Comparison of ENCODE assay signal across 1 cellular context in the genomic region with DNA sequence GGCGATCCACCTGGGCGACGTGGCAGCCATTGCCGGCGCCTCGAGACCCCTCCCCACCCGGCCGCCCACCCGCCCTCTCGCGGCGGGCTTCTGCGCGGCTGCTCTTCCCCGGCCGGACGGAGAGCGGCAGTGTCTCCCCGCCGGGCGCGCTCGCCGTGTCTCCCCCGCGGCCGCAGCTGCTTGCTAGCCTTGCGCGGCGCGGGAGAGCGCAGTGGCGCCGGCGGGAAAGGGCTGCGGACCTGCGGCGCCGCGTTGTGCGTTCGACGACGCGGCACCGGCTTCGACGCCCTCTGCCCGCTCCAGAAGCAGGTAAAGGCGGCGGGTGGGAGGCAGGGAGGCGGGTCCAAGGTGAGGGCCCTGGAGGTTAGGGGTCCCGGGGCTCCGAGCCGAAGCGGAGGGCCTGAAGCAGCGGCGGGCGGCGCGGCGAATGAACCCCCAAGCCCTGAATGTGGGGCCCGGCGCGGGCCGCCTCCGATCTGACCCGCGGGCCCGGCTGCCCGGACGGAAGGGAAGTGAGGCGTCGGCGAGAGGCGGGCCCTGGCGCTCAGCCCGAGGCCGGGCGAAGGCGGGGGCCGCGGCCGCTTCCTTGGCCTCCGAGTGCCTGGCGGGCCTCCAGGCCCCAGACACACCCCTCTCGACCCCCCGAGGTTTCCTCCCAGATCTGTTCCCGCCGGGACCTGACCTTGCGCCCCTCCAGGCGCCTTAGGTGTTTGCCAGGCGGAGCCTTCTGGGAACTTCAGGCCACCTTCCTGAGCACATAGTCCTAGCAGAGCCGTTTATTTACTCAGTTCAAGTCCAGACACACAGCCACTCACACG.
TF ChIP-seq lines count a peak whose summit lies in the region.

N4BP2 (plus strand) TSS at position 129 of the 818 bp plus-strand sequence. CDS start 40,491 bp downstream, outside the sequence.

TF ChIP-seq in GM12878, 131 proteins besides CTCF, POLR2A, EP300 and RAD21 (continued from another document and continues in another):
- TF ChIP-seq, protein P1, sequence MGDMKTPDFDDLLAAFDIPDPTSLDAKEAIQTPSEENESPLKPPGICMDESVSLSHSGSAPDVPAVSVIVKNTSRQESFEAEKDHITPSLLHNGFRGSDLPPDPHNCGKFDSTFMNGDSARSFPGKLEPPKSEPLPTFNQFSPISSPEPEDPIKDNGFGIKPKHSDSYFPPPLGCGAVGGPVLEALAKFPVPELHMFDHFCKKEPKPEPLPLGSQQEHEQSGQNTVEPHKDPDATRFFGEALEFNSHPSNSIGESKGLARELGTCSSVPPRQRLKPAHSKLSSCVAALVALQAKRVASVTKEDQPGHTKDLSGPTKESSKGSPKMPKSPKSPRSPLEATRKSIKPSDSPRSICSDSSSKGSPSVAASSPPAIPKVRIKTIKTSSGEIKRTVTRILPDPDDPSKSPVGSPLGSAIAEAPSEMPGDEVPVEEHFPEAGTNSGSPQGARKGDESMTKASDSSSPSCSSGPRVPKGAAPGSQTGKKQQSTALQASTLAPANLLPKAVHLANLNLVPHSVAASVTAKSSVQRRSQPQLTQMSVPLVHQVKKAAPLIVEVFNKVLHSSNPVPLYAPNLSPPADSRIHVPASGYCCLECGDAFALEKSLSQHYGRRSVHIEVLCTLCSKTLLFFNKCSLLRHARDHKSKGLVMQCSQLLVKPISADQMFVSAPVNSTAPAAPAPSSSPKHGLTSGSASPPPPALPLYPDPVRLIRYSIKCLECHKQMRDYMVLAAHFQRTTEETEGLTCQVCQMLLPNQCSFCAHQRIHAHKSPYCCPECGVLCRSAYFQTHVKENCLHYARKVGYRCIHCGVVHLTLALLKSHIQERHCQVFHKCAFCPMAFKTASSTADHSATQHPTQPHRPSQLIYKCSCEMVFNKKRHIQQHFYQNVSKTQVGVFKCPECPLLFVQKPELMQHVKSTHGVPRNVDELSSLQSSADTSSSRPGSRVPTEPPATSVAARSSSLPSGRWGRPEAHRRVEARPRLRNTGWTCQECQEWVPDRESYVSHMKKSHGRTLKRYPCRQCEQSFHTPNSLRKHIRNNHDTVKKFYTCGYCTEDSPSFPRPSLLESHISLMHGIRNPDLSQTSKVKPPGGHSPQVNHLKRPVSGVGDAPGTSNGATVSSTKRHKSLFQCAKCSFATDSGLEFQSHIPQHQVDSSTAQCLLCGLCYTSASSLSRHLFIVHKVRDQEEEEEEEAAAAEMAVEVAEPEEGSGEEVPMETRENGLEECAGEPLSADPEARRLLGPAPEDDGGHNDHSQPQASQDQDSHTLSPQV (IDR thresholded peaks at IDR 0.05), result peak; percentile 82
- TF ChIP-seq TBL1XR1 (IDR thresholded peaks at IDR 0.05; ENCODE audit: low read depth, low read length), result no peak
- TF ChIP-seq ZNF384 (IDR thresholded peaks at IDR 0.05; ENCODE audit: borderline replicate concordance, low read depth, low read length), result no peak
- peak; percentile 89 for TF ChIP-seq IKZF1 (conservative IDR thresholded peaks at IDR 0.05)
- TF ChIP-seq NR2F1 (conservative IDR thresholded peaks at IDR 0.05), result peak; percentile 73
- TF ChIP-seq GATAD2B (conservative IDR thresholded peaks at IDR 0.05; ENCODE audit: low read depth), result peak; percentile 90
- no peak for TF ChIP-seq NRF1 (conservative IDR thresholded peaks at IDR 0.05; ENCODE audit: low read depth, low read length)
- no peak for TF ChIP-seq CHD1 (IDR thresholded peaks at IDR 0.05; ENCODE audit: low read depth, low read length)
- no peak for TF ChIP-seq YBX1 (IDR thresholded peaks at IDR 0.05)
- TF ChIP-seq ZNF24 (IDR thresholded peaks at IDR 0.05), result peak; percentile 63; the same call in 1 of the 2 replicates
- TF ChIP-seq DPF2 (IDR thresholded peaks at IDR 0.05), result peak; percentile 91; the same call in 1 of the 2 replicates
- TF ChIP-seq CREM (IDR thresholded peaks at IDR 0.05; ENCODE audit: low read depth), result no peak
- peak; percentile 98; the same call in 1 of the 2 replicates for TF ChIP-seq RB1 (IDR thresholded peaks at IDR 0.05; ENCODE audit: borderline replicate concordance)
- TF ChIP-seq, protein P2, sequence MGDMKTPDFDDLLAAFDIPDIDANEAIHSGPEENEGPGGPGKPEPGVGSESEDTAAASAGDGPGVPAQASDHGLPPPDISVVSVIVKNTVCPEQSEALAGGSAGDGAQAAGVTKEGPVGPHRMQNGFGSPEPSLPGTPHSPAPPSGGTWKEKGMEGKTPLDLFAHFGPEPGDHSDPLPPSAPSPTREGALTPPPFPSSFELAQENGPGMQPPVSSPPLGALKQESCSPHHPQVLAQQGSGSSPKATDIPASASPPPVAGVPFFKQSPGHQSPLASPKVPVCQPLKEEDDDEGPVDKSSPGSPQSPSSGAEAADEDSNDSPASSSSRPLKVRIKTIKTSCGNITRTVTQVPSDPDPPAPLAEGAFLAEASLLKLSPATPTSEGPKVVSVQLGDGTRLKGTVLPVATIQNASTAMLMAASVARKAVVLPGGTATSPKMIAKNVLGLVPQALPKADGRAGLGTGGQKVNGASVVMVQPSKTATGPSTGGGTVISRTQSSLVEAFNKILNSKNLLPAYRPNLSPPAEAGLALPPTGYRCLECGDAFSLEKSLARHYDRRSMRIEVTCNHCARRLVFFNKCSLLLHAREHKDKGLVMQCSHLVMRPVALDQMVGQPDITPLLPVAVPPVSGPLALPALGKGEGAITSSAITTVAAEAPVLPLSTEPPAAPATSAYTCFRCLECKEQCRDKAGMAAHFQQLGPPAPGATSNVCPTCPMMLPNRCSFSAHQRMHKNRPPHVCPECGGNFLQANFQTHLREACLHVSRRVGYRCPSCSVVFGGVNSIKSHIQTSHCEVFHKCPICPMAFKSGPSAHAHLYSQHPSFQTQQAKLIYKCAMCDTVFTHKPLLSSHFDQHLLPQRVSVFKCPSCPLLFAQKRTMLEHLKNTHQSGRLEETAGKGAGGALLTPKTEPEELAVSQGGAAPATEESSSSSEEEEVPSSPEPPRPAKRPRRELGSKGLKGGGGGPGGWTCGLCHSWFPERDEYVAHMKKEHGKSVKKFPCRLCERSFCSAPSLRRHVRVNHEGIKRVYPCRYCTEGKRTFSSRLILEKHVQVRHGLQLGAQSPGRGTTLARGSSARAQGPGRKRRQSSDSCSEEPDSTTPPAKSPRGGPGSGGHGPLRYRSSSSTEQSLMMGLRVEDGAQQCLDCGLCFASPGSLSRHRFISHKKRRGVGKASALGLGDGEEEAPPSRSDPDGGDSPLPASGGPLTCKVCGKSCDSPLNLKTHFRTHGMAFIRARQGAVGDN (IDR thresholded peaks at IDR 0.05), result peak; percentile 85
- no peak for TF ChIP-seq SREBF2 (IDR thresholded peaks at IDR 0.05; ENCODE audit: low read length)
- peak; percentile 61; the same call in 1 of the 2 replicates for TF ChIP-seq POLR2AphosphoS2 (IDR thresholded peaks at IDR 0.05; ENCODE audit: low read depth, low read length)
- TF ChIP-seq, protein P3, sequence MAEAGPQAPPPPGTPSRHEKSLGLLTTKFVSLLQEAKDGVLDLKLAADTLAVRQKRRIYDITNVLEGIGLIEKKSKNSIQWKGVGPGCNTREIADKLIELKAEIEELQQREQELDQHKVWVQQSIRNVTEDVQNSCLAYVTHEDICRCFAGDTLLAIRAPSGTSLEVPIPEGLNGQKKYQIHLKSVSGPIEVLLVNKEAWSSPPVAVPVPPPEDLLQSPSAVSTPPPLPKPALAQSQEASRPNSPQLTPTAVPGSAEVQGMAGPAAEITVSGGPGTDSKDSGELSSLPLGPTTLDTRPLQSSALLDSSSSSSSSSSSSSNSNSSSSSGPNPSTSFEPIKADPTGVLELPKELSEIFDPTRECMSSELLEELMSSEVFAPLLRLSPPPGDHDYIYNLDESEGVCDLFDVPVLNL (IDR thresholded peaks at IDR 0.05; ENCODE audit: low read depth, low read length), result peak; percentile 63
- TF ChIP-seq SMC3 (IDR thresholded peaks at IDR 0.05; ENCODE audit: borderline replicate concordance, low read length), result peak; percentile 55
- TF ChIP-seq SP1 (IDR thresholded peaks at IDR 0.05; ENCODE audit: low read depth, low read length), result no peak
- 0 out of 2 replicates have a peak, but pooled peaks have one; percentile 30 for TF ChIP-seq MEF2A (IDR thresholded peaks at IDR 0.05; ENCODE audit: insufficient read depth, low read depth, low read length)
- peak; percentile 81 for TF ChIP-seq TCF3 (IDR thresholded peaks at IDR 0.05; ENCODE audit: borderline replicate concordance, insufficient read depth, low read depth, low read length)
- TF ChIP-seq JUND (IDR thresholded peaks at IDR 0.05; ENCODE audit: low read depth, low read length), result no peak; the same call in 1 of the 2 replicates
- TF ChIP-seq NR2C2 (IDR thresholded peaks at IDR 0.05; ENCODE audit: borderline replicate concordance, control insufficient read depth, insufficient read length, low read depth), result no peak
- no peak for TF ChIP-seq MEF2B (IDR thresholded peaks at IDR 0.05; ENCODE audit: partially characterized antibody, poor library complexity, severe bottlenecking)
- TF ChIP-seq POU2F2 (IDR thresholded peaks at IDR 0.05; ENCODE audit: borderline replicate concordance, low read depth, low read length), result peak; percentile 51; the same call in 1 of the 3 replicates
- TF ChIP-seq JUNB (IDR thresholded peaks at IDR 0.05), result no peak
- TF ChIP-seq RBBP5 (conservative IDR thresholded peaks at IDR 0.05), result no peak
- TF ChIP-seq NFXL1 (IDR thresholded peaks at IDR 0.05; ENCODE audit: borderline replicate concordance), result no peak; the same call in 1 of the 2 replicates
- TF ChIP-seq PML (IDR thresholded peaks at IDR 0.05; ENCODE audit: low read length), result no peak
- peak; percentile 37 to 62; a peak in 2 of 4 replicates for TF ChIP-seq BHLHE40 (IDR thresholded peaks at IDR 0.05; ENCODE audit: borderline replicate concordance in 1 of 2, low read depth in 2 of 2, low read length in 1 of 2)
- no peak for TF ChIP-seq TCF7 (IDR thresholded peaks at IDR 0.05; ENCODE audit: borderline replicate concordance)
- peak; percentile 21 for TF ChIP-seq HDAC6 (IDR thresholded peaks at IDR 0.05; ENCODE audit: unreplicated experiment)
- TF ChIP-seq, protein P4, sequence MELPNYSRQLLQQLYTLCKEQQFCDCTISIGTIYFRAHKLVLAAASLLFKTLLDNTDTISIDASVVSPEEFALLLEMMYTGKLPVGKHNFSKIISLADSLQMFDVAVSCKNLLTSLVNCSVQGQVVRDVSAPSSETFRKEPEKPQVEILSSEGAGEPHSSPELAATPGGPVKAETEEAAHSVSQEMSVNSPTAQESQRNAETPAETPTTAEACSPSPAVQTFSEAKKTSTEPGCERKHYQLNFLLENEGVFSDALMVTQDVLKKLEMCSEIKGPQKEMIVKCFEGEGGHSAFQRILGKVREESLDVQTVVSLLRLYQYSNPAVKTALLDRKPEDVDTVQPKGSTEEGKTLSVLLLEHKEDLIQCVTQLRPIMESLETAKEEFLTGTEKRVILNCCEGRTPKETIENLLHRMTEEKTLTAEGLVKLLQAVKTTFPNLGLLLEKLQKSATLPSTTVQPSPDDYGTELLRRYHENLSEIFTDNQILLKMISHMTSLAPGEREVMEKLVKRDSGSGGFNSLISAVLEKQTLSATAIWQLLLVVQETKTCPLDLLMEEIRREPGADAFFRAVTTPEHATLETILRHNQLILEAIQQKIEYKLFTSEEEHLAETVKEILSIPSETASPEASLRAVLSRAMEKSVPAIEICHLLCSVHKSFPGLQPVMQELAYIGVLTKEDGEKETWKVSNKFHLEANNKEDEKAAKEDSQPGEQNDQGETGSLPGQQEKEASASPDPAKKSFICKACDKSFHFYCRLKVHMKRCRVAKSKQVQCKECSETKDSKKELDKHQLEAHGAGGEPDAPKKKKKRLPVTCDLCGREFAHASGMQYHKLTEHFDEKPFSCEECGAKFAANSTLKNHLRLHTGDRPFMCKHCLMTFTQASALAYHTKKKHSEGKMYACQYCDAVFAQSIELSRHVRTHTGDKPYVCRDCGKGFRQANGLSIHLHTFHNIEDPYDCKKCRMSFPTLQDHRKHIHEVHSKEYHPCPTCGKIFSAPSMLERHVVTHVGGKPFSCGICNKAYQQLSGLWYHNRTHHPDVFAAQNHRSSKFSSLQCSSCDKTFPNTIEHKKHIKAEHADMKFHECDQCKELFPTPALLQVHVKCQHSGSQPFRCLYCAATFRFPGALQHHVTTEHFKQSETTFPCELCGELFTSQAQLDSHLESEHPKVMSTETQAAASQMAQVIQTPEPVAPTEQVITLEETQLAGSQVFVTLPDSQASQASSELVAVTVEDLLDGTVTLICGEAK (IDR thresholded peaks at IDR 0.05; ENCODE audit: borderline replicate concordance), result 0 out of 2 replicates have a peak, but pooled peaks have one; percentile 29
- TF ChIP-seq PAX5 (IDR thresholded peaks at IDR 0.05; ENCODE audit: borderline replicate concordance, low read depth, low read length), result no peak
- TF ChIP-seq YY1 (IDR thresholded peaks at IDR 0.05; ENCODE audit: low read depth, low read length), result peak; percentile 91
- TF ChIP-seq, protein P5, sequence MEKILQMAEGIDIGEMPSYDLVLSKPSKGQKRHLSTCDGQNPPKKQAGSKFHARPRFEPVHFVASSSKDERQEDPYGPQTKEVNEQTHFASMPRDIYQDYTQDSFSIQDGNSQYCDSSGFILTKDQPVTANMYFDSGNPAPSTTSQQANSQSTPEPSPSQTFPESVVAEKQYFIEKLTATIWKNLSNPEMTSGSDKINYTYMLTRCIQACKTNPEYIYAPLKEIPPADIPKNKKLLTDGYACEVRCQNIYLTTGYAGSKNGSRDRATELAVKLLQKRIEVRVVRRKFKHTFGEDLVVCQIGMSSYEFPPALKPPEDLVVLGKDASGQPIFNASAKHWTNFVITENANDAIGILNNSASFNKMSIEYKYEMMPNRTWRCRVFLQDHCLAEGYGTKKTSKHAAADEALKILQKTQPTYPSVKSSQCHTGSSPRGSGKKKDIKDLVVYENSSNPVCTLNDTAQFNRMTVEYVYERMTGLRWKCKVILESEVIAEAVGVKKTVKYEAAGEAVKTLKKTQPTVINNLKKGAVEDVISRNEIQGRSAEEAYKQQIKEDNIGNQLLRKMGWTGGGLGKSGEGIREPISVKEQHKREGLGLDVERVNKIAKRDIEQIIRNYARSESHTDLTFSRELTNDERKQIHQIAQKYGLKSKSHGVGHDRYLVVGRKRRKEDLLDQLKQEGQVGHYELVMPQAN (conservative IDR thresholded peaks at IDR 0.05), result peak; percentile 67
- no peak for TF ChIP-seq NBN (IDR thresholded peaks at IDR 0.05)
- TF ChIP-seq TARDBP (IDR thresholded peaks at IDR 0.05; ENCODE audit: borderline replicate concordance), result no peak
- TF ChIP-seq FOS (IDR thresholded peaks at IDR 0.05; ENCODE audit: borderline replicate concordance, extremely low read depth, insufficient read length), result no peak
- no peak for TF ChIP-seq SMAD1 (IDR thresholded peaks at IDR 0.05; ENCODE audit: low read depth, partially characterized antibody)
- no peak for TF ChIP-seq SUZ12 (IDR thresholded peaks at IDR 0.05; ENCODE audit: unreplicated experiment)
- no peak for TF ChIP-seq CBX3 (IDR thresholded peaks at IDR 0.05; ENCODE audit: borderline replicate concordance, low read depth)
- TF ChIP-seq ASH2L (IDR thresholded peaks at IDR 0.05; ENCODE audit: borderline replicate concordance, low read depth), result no peak
- no peak for TF ChIP-seq ZZZ3 (IDR thresholded peaks at IDR 0.05; ENCODE audit: control insufficient read depth, insufficient read length, low read depth)
- no peak for TF ChIP-seq BCL3 (IDR thresholded peaks at IDR 0.05; ENCODE audit: borderline replicate concordance, insufficient read depth, low read depth, low read length, poor library complexity, severe bottlenecking)
